Comparison of ENCODE assay signal across 18 cellular contexts in genomic region chr3:171807129-171807675, GRCh38. TPM values are rescaled to one million over a fixed set of nuclear protein-coding genes. Genes with fewer than 3 reads are reported as not detected.
DNase-seq lines count a peak whose midpoint lies in the region; ATAC-seq, FAIRE-seq and TF ChIP-seq lines count a peak whose summit lies in the region.
"Had no signal": no experiment of that assay in that cellular context is flagged by ENCODE, and none has a peak within 500 bp of the region (broad histone marks: within the 10 kb centered on the region; RNA-seq: fewer than 3 reads in every experiment).

No MANE protein-coding gene starts in this region.

- no peaks in the 10 kb centered on the region for H4K20me1 ChIP-seq in astrocyte (ENCODE audit: insufficient read depth, low read length)
- H4K20me1 ChIP-seq: BLaER1 had no signal

- H3K9me3 Mint-ChIP-seq in astrocyte (ENCODE audit: unreplicated experiment), result no peaks in the 10 kb centered on the region
- H3K9me3 Mint-ChIP-seq in stimulated activated effector memory CD8-positive, alpha-beta T cell treated with anti-CD3 and anti-CD28 coated beads, Interleukin-12 subunit alpha, Interleukin-12 subunit beta, amount 100 ng/mL, for 72 hours, result no peaks in the 10 kb centered on the region
- H3K9me3 Mint-ChIP-seq in T-helper 2 cell treated with Interferon-gamma antibody and Interleukin-4, amounts not matched to agents 5 μg/mL and 100 μg/mL, for 36 hours, result no peaks in the 10 kb centered on the region
- H3K9me3 Mint-ChIP-seq: activated naive CD8-positive, alpha-beta T cell treated with anti-CD3 and anti-CD28 coated beads for 36 hours; central memory CD8-positive, alpha-beta T cell had no signal

- no peak for TF ChIP-seq POLR2A in gastroesophageal sphincter (IDR thresholded peaks at IDR 0.05)

- H3K4me3 Mint-ChIP-seq in astrocyte (ENCODE audit: unreplicated experiment), result no peak overlapping the region
- no peak overlapping the region for H3K4me3 Mint-ChIP-seq in stimulated activated effector memory CD8-positive, alpha-beta T cell treated with anti-CD3 and anti-CD28 coated beads, Interleukin-12 subunit alpha, Interleukin-12 subunit beta, amount 100 ng/mL, for 72 hours
- no peak overlapping the region for H3K4me3 Mint-ChIP-seq in T-helper 2 cell treated with Interferon-gamma antibody and Interleukin-4, amounts not matched to agents 5 μg/mL and 100 μg/mL, for 36 hours
- H3K4me3 Mint-ChIP-seq: activated naive CD8-positive, alpha-beta T cell treated with anti-CD3 and anti-CD28 coated beads for 36 hours; central memory CD8-positive, alpha-beta T cell had no signal

- H3K36me3 Mint-ChIP-seq in astrocyte (ENCODE audit: low read depth, unreplicated experiment), result no peaks in the 10 kb centered on the region
- peaks cover 6% of the 10 kb centered on the region for H3K36me3 Mint-ChIP-seq in stimulated activated effector memory CD8-positive, alpha-beta T cell treated with anti-CD3 and anti-CD28 coated beads, Interleukin-12 subunit alpha, Interleukin-12 subunit beta, amount 100 ng/mL, for 72 hours
- H3K36me3 Mint-ChIP-seq in T-helper 2 cell treated with Interferon-gamma antibody and Interleukin-4, amounts not matched to agents 5 μg/mL and 100 μg/mL, for 36 hours (ENCODE audit: low read depth), result no peaks in the 10 kb centered on the region
- H3K36me3 Mint-ChIP-seq: activated naive CD8-positive, alpha-beta T cell treated with anti-CD3 and anti-CD28 coated beads for 36 hours had no signal

- H3K4me1 Mint-ChIP-seq in astrocyte (ENCODE audit: low read depth, unreplicated experiment), result peaks cover 38% of the 10 kb centered on the region
- peaks cover 31% of the 10 kb centered on the region for H3K4me1 Mint-ChIP-seq in stimulated activated effector memory CD8-positive, alpha-beta T cell treated with anti-CD3 and anti-CD28 coated beads, Interleukin-12 subunit alpha, Interleukin-12 subunit beta, amount 100 ng/mL, for 72 hours
- peaks cover 29% of the 10 kb centered on the region for H3K4me1 Mint-ChIP-seq in T-helper 2 cell treated with Interferon-gamma antibody and Interleukin-4, amounts not matched to agents 5 μg/mL and 100 μg/mL, for 36 hours (ENCODE audit: low read depth)

- intact Hi-C loops in ascending aorta (cut with DNase I), result loop anchor here (5.0 kb wide), 1 partner anchor 515 kb away; no protein-coding TSS in a partner anchor

- H3K4me2 ChIP-seq in astrocyte (ENCODE audit: low read length), result no peak overlapping the region
- H3K4me2 ChIP-seq: BLaER1 had no signal

- peaks cover 7% of the 10 kb centered on the region for H3K79me2 ChIP-seq in astrocyte (ENCODE audit: insufficient read depth, low read length)

- no peak overlapping the region for H3K9ac ChIP-seq in astrocyte (ENCODE audit: low read length)
- H3K9ac ChIP-seq: BLaER1 had no signal

- no peak for FAIRE-seq in astrocyte (lab: Jason Lieb, UNC)

- H3K27ac Mint-ChIP-seq in astrocyte (ENCODE audit: unreplicated experiment), result peak overlapping the region; percentile 75
- H3K27ac Mint-ChIP-seq in stimulated activated effector memory CD8-positive, alpha-beta T cell treated with anti-CD3 and anti-CD28 coated beads, Interleukin-12 subunit alpha, Interleukin-12 subunit beta, amount 100 ng/mL, for 72 hours, result peak overlapping the region; percentile 40
- H3K27ac Mint-ChIP-seq in T-helper 2 cell treated with Interferon-gamma antibody and Interleukin-4, amounts not matched to agents 5 μg/mL and 100 μg/mL, for 36 hours, result no peak overlapping the region
- H3K27ac Mint-ChIP-seq: activated naive CD8-positive, alpha-beta T cell treated with anti-CD3 and anti-CD28 coated beads for 36 hours had no signal

- 0 out of 2 replicates have a peak overlapping the region, but pooled peaks have one; percentile 28 for H3K4me3 ChIP-seq in GM08714 (ENCODE audit: low read length)
- H3K4me3 ChIP-seq in astrocyte (ENCODE audit: insufficient read depth, low read depth, low read length), result no peak overlapping the region
- no peak overlapping the region for H3K4me3 ChIP-seq in gastroesophageal sphincter
- no peak overlapping the region for H3K4me3 ChIP-seq in ascending aorta
- H3K4me3 ChIP-seq: BLaER1 had no signal

- H3K27ac ChIP-seq in astrocyte (ENCODE audit: low read depth, low read length) (peak overlapping the region; percentile 30), gastroesophageal sphincter (peak overlapping the region in 3 of 4 donors; percentile 79 to 80 (median 80)), ascending aorta (no peak overlapping the region)
- H3K27ac ChIP-seq: BLaER1 had no signal

- no peak overlapping the region for H2AFZ ChIP-seq in astrocyte (ENCODE audit: low read depth, low read length)

- WGBS in gastroesophageal sphincter (ENCODE audit: low coverage in 1 of 2), 2 donors, result 93 to 97% methylated on average over 6 of the region's 7 CpGs

- H3K27me3 Mint-ChIP-seq in astrocyte (ENCODE audit: low read depth, unreplicated experiment), result no peaks in the 10 kb centered on the region
- peaks cover 37% of the 10 kb centered on the region for H3K27me3 Mint-ChIP-seq in T-helper 2 cell treated with Interferon-gamma antibody and Interleukin-4, amounts not matched to agents 5 μg/mL and 100 μg/mL, for 36 hours (ENCODE audit: low read depth)

- no peak for TF ChIP-seq CTCF in astrocyte (IDR thresholded peaks at IDR 0.05; ENCODE audit: insufficient read depth, low read depth, low read length)
- TF ChIP-seq CTCF in gastroesophageal sphincter (IDR thresholded peaks at IDR 0.05), result no peak
- TF ChIP-seq CTCF in ascending aorta (IDR thresholded peaks at IDR 0.05), result no peak

- no peak for TF ChIP-seq EP300 in gastroesophageal sphincter (IDR thresholded peaks at IDR 0.05)

- H3K9me3 ChIP-seq in astrocyte (ENCODE audit: insufficient read depth, low read depth, low read length), result no peaks in the 10 kb centered on the region
- H3K9me3 ChIP-seq in gastroesophageal sphincter, result no peaks in the 10 kb centered on the region
- no peaks in the 10 kb centered on the region for H3K9me3 ChIP-seq in ascending aorta
- H3K9me3 ChIP-seq: BLaER1 had no signal

- H3K36me3 ChIP-seq in astrocyte (ENCODE audit: insufficient read depth, low read length) (no peaks in the 10 kb centered on the region), gastroesophageal sphincter (no peaks in the 10 kb centered on the region), ascending aorta (no peaks in the 10 kb centered on the region)
- H3K36me3 ChIP-seq: BLaER1 had no signal

- no peak for ATAC-seq in gastroesophageal sphincter
- no peak for ATAC-seq in stimulated activated effector memory CD8-positive, alpha-beta T cell treated with anti-CD3 and anti-CD28 coated beads, Interleukin-12 subunit alpha, Interleukin-12 subunit beta, amount 100 ng/mL, for 72 hours

- H3K27me3 ChIP-seq in astrocyte (ENCODE audit: insufficient read depth, low read length) (no peaks in the 10 kb centered on the region), gastroesophageal sphincter (no peaks in the 10 kb centered on the region), ascending aorta (no peaks in the 10 kb centered on the region)
- H3K27me3 ChIP-seq: BLaER1 had no signal

- H3K4me1 ChIP-seq in astrocyte (ENCODE audit: insufficient read depth, low read length) (peaks cover 50% of the 10 kb centered on the region), gastroesophageal sphincter (peaks cover 7 to 68% (median 18%) of the 10 kb centered on the region in 3 donors), ascending aorta (peaks cover 11 to 19% of the 10 kb centered on the region in 2 donors)

- DNase-seq in astrocyte (ENCODE audit: low read depth) (no peak), ascending aorta (ENCODE audit: low spot score in 2 of 2) (no peak), T1000 (lab: John Stamatoyannopoulos, UW) (no peak)
- no peak for DNase-seq in stimulated activated effector memory CD8-positive, alpha-beta T cell treated with anti-CD3 and anti-CD28 coated beads, Interleukin-12 subunit alpha, Interleukin-12 subunit beta, amount 100 ng/mL, for 72 hours (ENCODE audit: low spot score in 2 of 2)
- DNase-seq in T-helper 2 cell treated with Interferon-gamma antibody and Interleukin-4, amounts not matched to agents 5 μg/mL and 100 μg/mL, for 36 hours (ENCODE audit: low spot score), result no peak
- no peak for DNase-seq in stimulated activated CD4-positive, alpha-beta T cell treated with anti-CD3 and anti-CD28 coated beads, Interleukin-2, amount 100 ng/mL, for 24 hours
- DNase-seq: activated CD4-positive, alpha-beta T cell treated with anti-CD3 and anti-CD28 coated beads for 48 hours; activated naive CD8-positive, alpha-beta T cell treated with anti-CD3 and anti-CD28 coated beads for 36 hours; DMS79; GOT3; NCI-H1092; SHP77 treated with DMSO at 0.1 percent for 48 hours; stimulated activated CD4-positive, alpha-beta T cell treated with anti-CD3 and anti-CD28 coated beads, Interleukin-2, amount 100 ng/mL, for 48 hours; T-helper 9 cell had no signal

RNA-seq across cellular contexts. Expression of gene PLD1, which starts 3.1 kb away (rescaled TPM):
- total RNA-seq in astrocyte (21.5 and 24.0 TPM in 2 replicates), gastroesophageal sphincter (10 to 100 TPM in 3 of 4 donors, 1 to 10 TPM in 1; 7.0 to 17.1 (median 13.6) TPM), ascending aorta (8.8 TPM)

RNA-seq across cellular contexts. Expression of gene TMEM212, which starts 35.9 kb away (rescaled TPM):
- total RNA-seq in astrocyte (not detected in 2 replicates), gastroesophageal sphincter (not detected), ascending aorta (not detected)
- total RNA-seq: activated naive CD8-positive, alpha-beta T cell treated with anti-CD3 and anti-CD28 coated beads for 36 hours had no signal

Comparison
In these comparisons a context has a peak if more than half of its experiments do, and no peak if none do; other contexts are left out.
1. H3K27ac ChIP-seq: peak in astrocyte (single experiment) and gastroesophageal sphincter (3 of 4); none in ascending aorta (0 of 2).